In genomic region chr2:68252407-68253210, GRCh38 we compare ENCODE assay signal across 1 cellular context.
TF ChIP-seq lines count a peak whose summit lies in the region.

PPP3R1 (minus strand) TSS chr2:68252532; CDS start chr2:68252127, 405 bp downstream.

TF ChIP-seq in HepG2, 621 proteins besides CTCF, POLR2A, EP300 and RAD21 (continued from another document and continues in another):
- TF ChIP-seq ZNF430 (CRISPR knock-in tag; IDR thresholded peaks at IDR 0.05): peak; percentile 91; the same call in 1 of the 2 replicates
- peak; percentile 19; the same call in 1 of the 2 replicates for TF ChIP-seq ZNF12 (CRISPR knock-in tag; IDR thresholded peaks at IDR 0.05)
- peak; percentile 50; the same call in 1 of the 2 replicates for TF ChIP-seq ZBTB1 (CRISPR knock-in tag; IDR thresholded peaks at IDR 0.05; ENCODE audit: borderline replicate concordance)
- no peak for TF ChIP-seq PBX2 (CRISPR knock-in tag; IDR thresholded peaks at IDR 0.05)
- TF ChIP-seq ARNTL (CRISPR knock-in tag; IDR thresholded peaks at IDR 0.05): peak; percentile 91
- no peak for TF ChIP-seq THYN1 (CRISPR knock-in tag; IDR thresholded peaks at IDR 0.05; ENCODE audit: borderline replicate concordance, low read depth)
- peak; percentile 76 for TF ChIP-seq ZNF614 (CRISPR knock-in tag; IDR thresholded peaks at IDR 0.05; ENCODE audit: borderline replicate concordance)
- no peak; the same call in 1 of the 2 replicates for TF ChIP-seq ETS1 (CRISPR knock-in tag; IDR thresholded peaks at IDR 0.05)
- peak; percentile 77 for TF ChIP-seq CREM (IDR thresholded peaks at IDR 0.05)
- TF ChIP-seq CREM (CRISPR knock-in tag; IDR thresholded peaks at IDR 0.05): no peak
- 0 out of 2 replicates have a peak, but pooled peaks have one; percentile 53 for TF ChIP-seq ZNF276 (CRISPR knock-in tag; IDR thresholded peaks at IDR 0.05; ENCODE audit: low read depth)
- TF ChIP-seq NFATC3 (CRISPR knock-in tag; IDR thresholded peaks at IDR 0.05): no peak
- no peak for TF ChIP-seq PRMT3 (CRISPR knock-in tag; IDR thresholded peaks at IDR 0.05; ENCODE audit: borderline replicate concordance, low read depth)
- TF ChIP-seq MED8 (CRISPR knock-in tag; IDR thresholded peaks at IDR 0.05; ENCODE audit: insufficient replicate concordance): no peak
- peak; percentile 80 for TF ChIP-seq BATF2 (CRISPR knock-in tag; IDR thresholded peaks at IDR 0.05)
- TF ChIP-seq ZNF678 (CRISPR knock-in tag; IDR thresholded peaks at IDR 0.05): peak; percentile 55; the same call in 1 of the 2 replicates
- peak; percentile 91 for TF ChIP-seq TAF1 (CRISPR knock-in tag; IDR thresholded peaks at IDR 0.05)
- TF ChIP-seq RFX5 (IDR thresholded peaks at IDR 0.05; ENCODE audit: low read depth, low read length): no peak
- peak; percentile 75; the same call in 1 of the 2 replicates for TF ChIP-seq KAT7 (CRISPR knock-in tag; IDR thresholded peaks at IDR 0.05; ENCODE audit: borderline replicate concordance)
- TF ChIP-seq SAFB2 (CRISPR knock-in tag; IDR thresholded peaks at IDR 0.05; ENCODE audit: borderline replicate concordance, low read depth): peak; percentile 94
- peak; percentile 96 for TF ChIP-seq ZNF607 (CRISPR knock-in tag; IDR thresholded peaks at IDR 0.05; ENCODE audit: borderline replicate concordance)
- TF ChIP-seq ZNF383 (CRISPR knock-in tag; IDR thresholded peaks at IDR 0.05; ENCODE audit: borderline replicate concordance): no peak; the same call in 1 of the 2 replicates
- no peak for TF ChIP-seq XBP1 (CRISPR knock-in tag; IDR thresholded peaks at IDR 0.05)
- peak; percentile 87 for TF ChIP-seq HNRNPLL (IDR thresholded peaks at IDR 0.05; ENCODE audit: low read depth, low read length, poor library complexity, severe bottlenecking)
- TF ChIP-seq ZNF567 (CRISPR knock-in tag; IDR thresholded peaks at IDR 0.05; ENCODE audit: borderline replicate concordance): 0 out of 2 replicates have a peak, but pooled peaks have one; percentile 28
- TF ChIP-seq ZBTB20 (CRISPR knock-in tag; IDR thresholded peaks at IDR 0.05; ENCODE audit: borderline replicate concordance, low read depth): peak; percentile 93; the same call in 1 of the 2 replicates
- no peak for TF ChIP-seq GLMP (CRISPR knock-in tag; IDR thresholded peaks at IDR 0.05; ENCODE audit: borderline replicate concordance)
- TF ChIP-seq ZNF414 (CRISPR knock-in tag; IDR thresholded peaks at IDR 0.05): peak; percentile 13; the same call in 1 of the 2 replicates
- peak; percentile 41; the same call in 1 of the 2 replicates for TF ChIP-seq ZNF460 (CRISPR knock-in tag; IDR thresholded peaks at IDR 0.05; ENCODE audit: borderline replicate concordance)
- TF ChIP-seq MED13 (CRISPR knock-in tag; IDR thresholded peaks at IDR 0.05): no peak
- TF ChIP-seq GZF1 (CRISPR knock-in tag; IDR thresholded peaks at IDR 0.05): peak; percentile 51; the same call in 1 of the 2 replicates
- TF ChIP-seq GTF2F1 (IDR thresholded peaks at IDR 0.05; ENCODE audit: low read length): no peak
- TF ChIP-seq ZNF724P (CRISPR knock-in tag; IDR thresholded peaks at IDR 0.05; ENCODE audit: borderline replicate concordance): no peak; the same call in 1 of the 2 replicates
- no peak; the same call in 1 of the 2 replicates for TF ChIP-seq ZNF652 (CRISPR knock-in tag; IDR thresholded peaks at IDR 0.05; ENCODE audit: borderline replicate concordance, low read depth)
- peak; percentile 92 for TF ChIP-seq DMAP1 (CRISPR knock-in tag; IDR thresholded peaks at IDR 0.05)
- peak; percentile 97 for TF ChIP-seq ZFP82 (CRISPR knock-in tag; IDR thresholded peaks at IDR 0.05; ENCODE audit: borderline replicate concordance)
- TF ChIP-seq MIER2 (CRISPR knock-in tag; IDR thresholded peaks at IDR 0.05): peak; percentile 36; the same call in 1 of the 2 replicates
- peak; percentile 50; the same call in 1 of the 2 replicates for TF ChIP-seq SMAD3 (CRISPR knock-in tag; IDR thresholded peaks at IDR 0.05)
- no peak for TF ChIP-seq SIN3B (IDR thresholded peaks at IDR 0.05; ENCODE audit: low read length)
- peak; percentile 91 for TF ChIP-seq ELF1 (CRISPR knock-in tag; IDR thresholded peaks at IDR 0.05)
- TF ChIP-seq SP4 (CRISPR knock-in tag; IDR thresholded peaks at IDR 0.05): peak; percentile 92
- 0 out of 2 replicates have a peak, but pooled peaks have one; percentile 40 for TF ChIP-seq ZNF142 (CRISPR knock-in tag; IDR thresholded peaks at IDR 0.05)
- TF ChIP-seq SNAI1 (CRISPR knock-in tag; IDR thresholded peaks at IDR 0.05; ENCODE audit: borderline replicate concordance): peak; percentile 45; the same call in 1 of the 2 replicates
- no peak; the same call in 1 of the 2 replicates for TF ChIP-seq HMG20A (CRISPR knock-in tag; IDR thresholded peaks at IDR 0.05; ENCODE audit: borderline replicate concordance)
- TF ChIP-seq GFI1 (CRISPR knock-in tag; IDR thresholded peaks at IDR 0.05; ENCODE audit: borderline replicate concordance): peak; percentile 56; the same call in 1 of the 2 replicates
- no peak for TF ChIP-seq CEBPZ (IDR thresholded peaks at IDR 0.05; ENCODE audit: low read length)
